22 cellular contexts compared by ENCODE assay signal in genomic region chr12:25207883-25208282, GRCh38. TPM values are rescaled to one million over a fixed set of nuclear protein-coding genes. Genes with fewer than 3 reads are reported as not detected.
"Had no signal": no experiment of that assay in that cellular context is flagged by ENCODE, and none has a peak within 500 bp of the region (broad histone marks: within the 10 kb centered on the region; RNA-seq: fewer than 3 reads in every experiment).

No MANE protein-coding gene starts in this region.

- DNase-seq: effector memory CD4-positive, alpha-beta T cell; esophagus squamous epithelium; foreskin fibroblast; glutamatergic neuron; kidney; left cardiac atrium; left ventricle myocardium superior; mucosa of descending colon; naive thymus-derived CD8-positive, alpha-beta T cell; psoas muscle; sigmoid colon; stimulated activated CD4-positive, alpha-beta T cell treated with anti-CD3 and anti-CD28 coated beads, Interleukin-2, amount 100 ng/mL, for 24 hours; stimulated activated CD4-positive, alpha-beta T cell treated with anti-CD3 and anti-CD28 coated beads, Interleukin-4, amount 100 ng/mL, for 4 hours; stimulated activated naive B cell treated with anti-CD40 and anti-IgM and Interleukin-4, amounts not matched to agents 10 μg/mL and 1 μg/mL and 100 μg/mL, for 72 hours; stimulated activated naive CD8-positive, alpha-beta T cell treated with anti-CD3 and anti-CD28 coated beads, Interleukin-15, amount 100 ng/mL, for 72 hours; substantia nigra; trophoblast cell had no signal

- H3K27ac Mint-ChIP-seq: stimulated activated naive B cell treated with anti-CD40 and anti-IgM and Interleukin-4, amounts not matched to agents 10 μg/mL and 1 μg/mL and 100 μg/mL, for 72 hours; stimulated activated naive CD8-positive, alpha-beta T cell treated with anti-CD3 and anti-CD28 coated beads, Interleukin-15, amount 100 ng/mL, for 72 hours had no signal

- ATAC-seq: gastroesophageal sphincter; left cardiac atrium; left ventricle myocardium superior; naive thymus-derived CD8-positive, alpha-beta T cell; psoas muscle; stimulated activated naive B cell treated with anti-CD40 and anti-IgM and Interleukin-4, amounts not matched to agents 10 μg/mL and 1 μg/mL and 100 μg/mL, for 72 hours; stimulated activated naive CD8-positive, alpha-beta T cell treated with anti-CD3 and anti-CD28 coated beads, Interleukin-15, amount 100 ng/mL, for 72 hours had no signal

- H3K9me3 ChIP-seq: esophagus squamous epithelium, gastroesophageal sphincter, mucosa of descending colon, neutrophil, psoas muscle, sigmoid colon had no signal

- H3K4me1 ChIP-seq: esophagus squamous epithelium, psoas muscle, sigmoid colon had no signal

- H3K4me1 Mint-ChIP-seq: stimulated activated naive B cell treated with anti-CD40 and anti-IgM and Interleukin-4, amounts not matched to agents 10 μg/mL and 1 μg/mL and 100 μg/mL, for 72 hours; stimulated activated naive CD8-positive, alpha-beta T cell treated with anti-CD3 and anti-CD28 coated beads, Interleukin-15, amount 100 ng/mL, for 72 hours had no signal

- H3K4me3 Mint-ChIP-seq: naive thymus-derived CD8-positive, alpha-beta T cell; stimulated activated naive B cell treated with anti-CD40 and anti-IgM and Interleukin-4, amounts not matched to agents 10 μg/mL and 1 μg/mL and 100 μg/mL, for 72 hours; stimulated activated naive CD8-positive, alpha-beta T cell treated with anti-CD3 and anti-CD28 coated beads, Interleukin-15, amount 100 ng/mL, for 72 hours had no signal

- H3K27me3 ChIP-seq: esophagus squamous epithelium, gastroesophageal sphincter, neutrophil, sigmoid colon had no signal

- H3K27ac ChIP-seq: esophagus squamous epithelium, gastroesophageal sphincter, neutrophil, psoas muscle, sigmoid colon, skin epidermis had no signal

- H3K4me3 ChIP-seq: esophagus squamous epithelium, gastroesophageal sphincter, mucosa of descending colon, psoas muscle, sigmoid colon, skin epidermis had no signal

- H3K27me3 Mint-ChIP-seq: naive thymus-derived CD8-positive, alpha-beta T cell; stimulated activated naive B cell treated with anti-CD40 and anti-IgM and Interleukin-4, amounts not matched to agents 10 μg/mL and 1 μg/mL and 100 μg/mL, for 72 hours; stimulated activated naive CD8-positive, alpha-beta T cell treated with anti-CD3 and anti-CD28 coated beads, Interleukin-15, amount 100 ng/mL, for 72 hours had no signal

- H3K9me3 Mint-ChIP-seq: naive thymus-derived CD8-positive, alpha-beta T cell; stimulated activated naive B cell treated with anti-CD40 and anti-IgM and Interleukin-4, amounts not matched to agents 10 μg/mL and 1 μg/mL and 100 μg/mL, for 72 hours; stimulated activated naive CD8-positive, alpha-beta T cell treated with anti-CD3 and anti-CD28 coated beads, Interleukin-15, amount 100 ng/mL, for 72 hours had no signal

RNA-seq across cellular contexts. Expression of gene DNAI7, which starts 12.9 kb away (rescaled TPM):
- total RNA-seq: epithelial cell of proximal tubule, esophagus squamous epithelium, lung microvascular endothelial cell had no signal
